ENCODE assay signal across 13 cellular contexts in genomic region chr17:80794281-80795089, GRCh38.
A peak's percentile ranks its signal among the peaks of the same experiment; 100 is the strongest.
DNase-seq lines count a peak whose midpoint lies in the region; ATAC-seq and TF ChIP-seq lines count a peak whose summit lies in the region.
"Had no signal": no experiment of that assay in that cellular context is flagged by ENCODE, and none has a peak within 500 bp of the region (broad histone marks: within the 10 kb centered on the region; RNA-seq: fewer than 3 reads in every experiment).

No MANE protein-coding gene starts in this region.

- H3K9me3 ChIP-seq in SJCRH30 (replicated peaks) (no peaks in the 10 kb centered on the region), esophagus squamous epithelium (no peaks in the 10 kb centered on the region), gastrocnemius medialis (no peaks in the 10 kb centered on the region)

- H3K4me3 ChIP-seq in SJCRH30 (peak overlapping the region; percentile 9), esophagus squamous epithelium (no peak overlapping the region), gastrocnemius medialis (no peak overlapping the region)

- TF ChIP-seq POLR2A in esophagus squamous epithelium (IDR thresholded peaks at IDR 0.05) (no peak), gastrocnemius medialis (IDR thresholded peaks at IDR 0.05) (no peak)

- intact Hi-C loops in esophagus squamous epithelium (cut with DNase I) (no loop called here), gastrocnemius medialis (cut with DNase I; ENCODE audit: low total_unique reads) (loop anchor here (1.0 to 10.0 kb wide), 2 partner anchors 33 to 250 kb away; partner anchors contain the start of gene RPTOR)

- WGBS in esophagus squamous epithelium, 2 donors: 87 to 88% methylated on average over 15 of the region's 16 CpGs

- H3K27me3 ChIP-seq in SJCRH30 (no peaks in the 10 kb centered on the region), esophagus squamous epithelium (no peaks in the 10 kb centered on the region), gastrocnemius medialis (no peaks in the 10 kb centered on the region)

- peak; percentile 12 for DNase-seq in activated T-cell treated with anti-CD3 and anti-CD28 coated beads, Interleukin-2, amount 50 U/mL, for 1 hour
- DNase-seq in activated T-cell treated with anti-CD3 and anti-CD28 coated beads, Interleukin-2, amount 50 U/mL, for 48 hours: no peak
- DNase-seq in SJCRH30: peak; percentile 73 to 83
- no peak for DNase-seq in esophagus squamous epithelium (lab: John Stamatoyannopoulos, UW)
- peak in 1 of 2 donors; percentile 19 for DNase-seq in gastrocnemius medialis
- no peak for DNase-seq in activated CD8-positive, alpha-beta memory T cell treated with anti-CD3 and anti-CD28 coated beads, Interleukin-2, amount 50 U/mL, for 48 hours
- no peak for DNase-seq in amygdala (lab: John Stamatoyannopoulos, UW)
- DNase-seq in DMS114 treated with DMSO at 0.1 percent for 48 hours (lab: John Stamatoyannopoulos, UW; ENCODE audit: unreplicated experiment): no peak
- DNase-seq: amniotic stem cell, DMS53, foreskin melanocyte, trophoblast cell had no signal

- H3K36me3 ChIP-seq in SJCRH30 (peaks cover 2% of the 10 kb centered on the region; the same call in 1 of the 2 replicates), esophagus squamous epithelium (peaks cover 0 to 6% (median 0%) of the 10 kb centered on the region in 3 donors), gastrocnemius medialis (no peaks in the 10 kb centered on the region)

- no peak for ATAC-seq in gastrocnemius medialis

- in situ Hi-C loops in gastrocnemius medialis (cut with MboI; ENCODE audit: low sequenced_read_pairs in 4 of 4): no loop called here

- H3K4me1 ChIP-seq in SJCRH30 (peaks cover 43% of the 10 kb centered on the region), esophagus squamous epithelium (peaks cover 8 to 64% (median 51%) of the 10 kb centered on the region in 3 donors), gastrocnemius medialis (peaks cover 40 to 53% of the 10 kb centered on the region in 2 donors)

- TF ChIP-seq CTCF in esophagus squamous epithelium (IDR thresholded peaks at IDR 0.05) (no peak), gastrocnemius medialis (IDR thresholded peaks at IDR 0.05 in 4 of 5, conservative IDR thresholded peaks at IDR 0.05 in 1 of 5) (no peak)

- peak overlapping the region; percentile 26 for H3K27ac ChIP-seq in SJCRH30
- peak overlapping the region in 3 of 4 donors; percentile 29 to 84 (median 70) for H3K27ac ChIP-seq in esophagus squamous epithelium
- peak overlapping the region; percentile 76 to 89 (median 87) for H3K27ac ChIP-seq in gastrocnemius medialis
- H3K27ac ChIP-seq: parathyroid adenoma had no signal

Comparison
In these comparisons a context has a peak if more than half of its experiments do, and no peak if none do; other contexts are left out.
1. DNase-seq: peak in activated T-cell treated with anti-CD3 and anti-CD28 coated beads, Interleukin-2, amount 50 U/mL, for 1 hour (single experiment) and SJCRH30 (2 of 2); none in activated T-cell treated with anti-CD3 and anti-CD28 coated beads, Interleukin-2, amount 50 U/mL, for 48 hours (0 of 2), esophagus squamous epithelium (single experiment), activated CD8-positive, alpha-beta memory T cell treated with anti-CD3 and anti-CD28 coated beads, Interleukin-2, amount 50 U/mL, for 48 hours (single experiment), amygdala (0 of 56) and DMS114 treated with DMSO at 0.1 percent for 48 hours (single experiment).
2. H3K27ac ChIP-seq: peak in every context shown above with its lines; median percentile 87 in gastrocnemius medialis; 70 in esophagus squamous epithelium; 26 in SJCRH30.